ENCODE assay signal across 1 cellular context in genomic region chr18:3652380-3653262, GRCh38.
TF ChIP-seq lines count a peak whose summit lies in the region.

No MANE protein-coding gene starts in this region.

TF ChIP-seq in HepG2, 621 proteins besides CTCF, POLR2A, EP300 and RAD21 (continued from another document and continues in another):
- TF ChIP-seq ZNF589 (CRISPR knock-in tag; conservative IDR thresholded peaks at IDR 0.05) (no peak), ZNF567 (CRISPR knock-in tag; IDR thresholded peaks at IDR 0.05; ENCODE audit: borderline replicate concordance) (no peak), ZNF20 (CRISPR knock-in tag; IDR thresholded peaks at IDR 0.05) (no peak), MIER3 (CRISPR knock-in tag; IDR thresholded peaks at IDR 0.05; ENCODE audit: borderline replicate concordance) (no peak), FOXK2 (IDR thresholded peaks at IDR 0.05) (peak; percentile 17; the same call in 1 of the 2 replicates), ZNF878 (CRISPR knock-in tag; IDR thresholded peaks at IDR 0.05) (no peak), BCL3 (CRISPR knock-in tag; IDR thresholded peaks at IDR 0.05) (no peak), ATF7-NPFF (CRISPR knock-in tag; IDR thresholded peaks at IDR 0.05; ENCODE audit: low read depth) (no peak), ONECUT2 (CRISPR knock-in tag; IDR thresholded peaks at IDR 0.05) (no peak), GATA4 (IDR thresholded peaks at IDR 0.05; ENCODE audit: borderline replicate concordance, low read depth) (0 out of 2 replicates have a peak, but pooled peaks have one; percentile 58), EEA1 (CRISPR knock-in tag; IDR thresholded peaks at IDR 0.05; ENCODE audit: borderline replicate concordance) (no peak), ZNF234 (CRISPR knock-in tag; conservative IDR thresholded peaks at IDR 0.05) (no peak), FLYWCH1 (CRISPR knock-in tag; IDR thresholded peaks at IDR 0.05) (no peak), SIN3B (IDR thresholded peaks at IDR 0.05; ENCODE audit: low read length) (no peak), TCF7 (IDR thresholded peaks at IDR 0.05; ENCODE audit: low read depth) (peak; percentile 28; the same call in 1 of the 2 replicates), MXI1 (IDR thresholded peaks at IDR 0.05; ENCODE audit: borderline replicate concordance, low read depth, low read length) (peak; percentile 66; the same call in 1 of the 3 replicates), NFE2L2 (IDR thresholded peaks at IDR 0.05; ENCODE audit: low read length) (peak; percentile 99), HDAC2 (CRISPR knock-in tag; IDR thresholded peaks at IDR 0.05) (peak; percentile 43; the same call in 1 of the 2 replicates), RXRB (CRISPR knock-in tag; IDR thresholded peaks at IDR 0.05; ENCODE audit: borderline replicate concordance) (peak; percentile 83), CHCHD3 (CRISPR knock-in tag; IDR thresholded peaks at IDR 0.05) (no peak), WIZ (CRISPR knock-in tag; IDR thresholded peaks at IDR 0.05) (no peak), ZNF230 (CRISPR knock-in tag; IDR thresholded peaks at IDR 0.05) (no peak), ZMYM3 (CRISPR knock-in tag; IDR thresholded peaks at IDR 0.05) (0 out of 2 replicates have a peak, but pooled peaks have one; percentile 21), TEAD3 (CRISPR knock-in tag; optimal IDR thresholded peaks at IDR 0.05; ENCODE audit: borderline replicate concordance) (peak; percentile 41), ZNF646 (CRISPR knock-in tag; IDR thresholded peaks at IDR 0.05) (no peak), FOXO1 (CRISPR knock-in tag; IDR thresholded peaks at IDR 0.05) (0 out of 2 replicates have a peak, but pooled peaks have one; percentile 40), ZC3H4 (CRISPR knock-in tag; IDR thresholded peaks at IDR 0.05; ENCODE audit: borderline replicate concordance) (peak; percentile 53; the same call in 1 of the 2 replicates), SRSF1 (optimal IDR thresholded peaks at IDR 0.05; ENCODE audit: low read depth, low read length) (no peak), MZF1 (CRISPR knock-in tag; IDR thresholded peaks at IDR 0.05; ENCODE audit: borderline replicate concordance) (no peak), MAFK (conservative IDR thresholded peaks at IDR 0.05 in 1 of 2, IDR thresholded peaks at IDR 0.05 in 1 of 2; ENCODE audit: low read length in 2 of 2) (peak; percentile 77 to 92), ZBTB25 (CRISPR knock-in tag; IDR thresholded peaks at IDR 0.05) (peak; percentile 71; the same call in 1 of the 2 replicates), PRMT3 (CRISPR knock-in tag; IDR thresholded peaks at IDR 0.05; ENCODE audit: borderline replicate concordance, low read depth) (no peak), NAIF1 (CRISPR knock-in tag; IDR thresholded peaks at IDR 0.05; ENCODE audit: borderline replicate concordance) (no peak), IRF2 (CRISPR knock-in tag; IDR thresholded peaks at IDR 0.05) (peak; percentile 40; the same call in 1 of the 2 replicates), ZBTB33 (CRISPR knock-in tag; IDR thresholded peaks at IDR 0.05) (0 out of 2 replicates have a peak, but pooled peaks have one; percentile 17), AGO2 (optimal IDR thresholded peaks at IDR 0.05; ENCODE audit: low read depth, low read length) (no peak), IKZF5 (CRISPR knock-in tag; IDR thresholded peaks at IDR 0.05) (peak; percentile 54; the same call in 1 of the 2 replicates)
- TF ChIP-seq, protein P1, sequence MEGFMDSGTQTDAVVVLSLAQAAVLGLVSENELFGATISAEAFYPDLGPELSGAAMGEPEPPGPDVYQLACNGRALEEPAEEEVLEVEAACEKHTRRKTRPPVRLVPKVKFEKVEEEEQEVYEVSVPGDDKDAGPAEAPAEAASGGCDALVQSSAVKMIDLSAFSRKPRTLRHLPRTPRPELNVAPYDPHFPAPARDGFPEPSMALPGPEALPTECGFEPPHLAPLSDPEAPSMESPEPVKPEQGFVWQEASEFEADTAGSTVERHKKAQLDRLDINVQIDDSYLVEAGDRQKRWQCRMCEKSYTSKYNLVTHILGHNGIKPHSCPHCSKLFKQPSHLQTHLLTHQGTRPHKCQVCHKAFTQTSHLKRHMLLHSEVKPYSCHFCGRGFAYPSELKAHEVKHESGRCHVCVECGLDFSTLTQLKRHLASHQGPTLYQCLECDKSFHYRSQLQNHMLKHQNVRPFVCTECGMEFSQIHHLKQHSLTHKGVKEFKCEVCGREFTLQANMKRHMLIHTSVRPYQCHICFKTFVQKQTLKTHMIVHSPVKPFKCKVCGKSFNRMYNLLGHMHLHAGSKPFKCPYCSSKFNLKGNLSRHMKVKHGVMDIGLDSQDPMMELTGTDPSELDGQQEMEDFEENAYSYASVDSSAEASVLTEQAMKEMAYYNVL (CRISPR knock-in tag; IDR thresholded peaks at IDR 0.05; ENCODE audit: borderline replicate concordance), result no peak
- TF ChIP-seq, protein P2, sequence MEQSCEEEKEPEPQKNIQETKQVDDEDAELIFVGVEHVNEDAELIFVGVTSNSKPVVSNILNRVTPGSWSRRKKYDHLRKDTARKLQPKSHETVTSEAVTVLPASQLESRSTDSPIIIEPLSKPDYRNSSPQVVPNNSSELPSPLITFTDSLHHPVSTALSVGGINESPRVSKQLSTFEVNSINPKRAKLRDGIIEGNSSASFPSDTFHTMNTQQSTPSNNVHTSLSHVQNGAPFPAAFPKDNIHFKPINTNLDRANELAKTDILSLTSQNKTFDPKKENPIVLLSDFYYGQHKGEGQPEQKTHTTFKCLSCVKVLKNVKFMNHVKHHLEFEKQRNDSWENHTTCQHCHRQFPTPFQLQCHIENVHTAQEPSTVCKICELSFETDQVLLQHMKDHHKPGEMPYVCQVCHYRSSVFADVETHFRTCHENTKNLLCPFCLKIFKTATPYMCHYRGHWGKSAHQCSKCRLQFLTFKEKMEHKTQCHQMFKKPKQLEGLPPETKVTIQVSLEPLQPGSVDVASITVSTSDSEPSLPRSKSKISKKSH (CRISPR knock-in tag; IDR thresholded peaks at IDR 0.05; ENCODE audit: borderline replicate concordance), result no peak
- TF ChIP-seq, protein P3, sequence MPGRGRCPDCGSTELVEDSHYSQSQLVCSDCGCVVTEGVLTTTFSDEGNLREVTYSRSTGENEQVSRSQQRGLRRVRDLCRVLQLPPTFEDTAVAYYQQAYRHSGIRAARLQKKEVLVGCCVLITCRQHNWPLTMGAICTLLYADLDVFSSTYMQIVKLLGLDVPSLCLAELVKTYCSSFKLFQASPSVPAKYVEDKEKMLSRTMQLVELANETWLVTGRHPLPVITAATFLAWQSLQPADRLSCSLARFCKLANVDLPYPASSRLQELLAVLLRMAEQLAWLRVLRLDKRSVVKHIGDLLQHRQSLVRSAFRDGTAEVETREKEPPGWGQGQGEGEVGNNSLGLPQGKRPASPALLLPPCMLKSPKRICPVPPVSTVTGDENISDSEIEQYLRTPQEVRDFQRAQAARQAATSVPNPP (CRISPR knock-in tag; IDR thresholded peaks at IDR 0.05), result no peak
- TF ChIP-seq, protein P4, sequence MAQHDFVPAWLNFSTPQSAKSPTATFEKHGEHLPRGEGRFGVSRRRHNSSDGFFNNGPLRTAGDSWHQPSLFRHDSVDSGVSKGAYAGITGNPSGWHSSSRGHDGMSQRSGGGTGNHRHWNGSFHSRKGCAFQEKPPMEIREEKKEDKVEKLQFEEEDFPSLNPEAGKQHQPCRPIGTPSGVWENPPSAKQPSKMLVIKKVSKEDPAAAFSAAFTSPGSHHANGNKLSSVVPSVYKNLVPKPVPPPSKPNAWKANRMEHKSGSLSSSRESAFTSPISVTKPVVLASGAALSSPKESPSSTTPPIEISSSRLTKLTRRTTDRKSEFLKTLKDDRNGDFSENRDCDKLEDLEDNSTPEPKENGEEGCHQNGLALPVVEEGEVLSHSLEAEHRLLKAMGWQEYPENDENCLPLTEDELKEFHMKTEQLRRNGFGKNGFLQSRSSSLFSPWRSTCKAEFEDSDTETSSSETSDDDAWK (CRISPR knock-in tag; IDR thresholded peaks at IDR 0.05), result no peak
- TF ChIP-seq, protein P5, sequence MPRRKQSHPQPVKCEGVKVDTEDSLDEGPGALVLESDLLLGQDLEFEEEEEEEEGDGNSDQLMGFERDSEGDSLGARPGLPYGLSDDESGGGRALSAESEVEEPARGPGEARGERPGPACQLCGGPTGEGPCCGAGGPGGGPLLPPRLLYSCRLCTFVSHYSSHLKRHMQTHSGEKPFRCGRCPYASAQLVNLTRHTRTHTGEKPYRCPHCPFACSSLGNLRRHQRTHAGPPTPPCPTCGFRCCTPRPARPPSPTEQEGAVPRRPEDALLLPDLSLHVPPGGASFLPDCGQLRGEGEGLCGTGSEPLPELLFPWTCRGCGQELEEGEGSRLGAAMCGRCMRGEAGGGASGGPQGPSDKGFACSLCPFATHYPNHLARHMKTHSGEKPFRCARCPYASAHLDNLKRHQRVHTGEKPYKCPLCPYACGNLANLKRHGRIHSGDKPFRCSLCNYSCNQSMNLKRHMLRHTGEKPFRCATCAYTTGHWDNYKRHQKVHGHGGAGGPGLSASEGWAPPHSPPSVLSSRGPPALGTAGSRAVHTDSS (CRISPR knock-in tag; conservative IDR thresholded peaks at IDR 0.05), result no peak
